Comparison of ENCODE assay signal across 27 cellular contexts in the genomic region with DNA sequence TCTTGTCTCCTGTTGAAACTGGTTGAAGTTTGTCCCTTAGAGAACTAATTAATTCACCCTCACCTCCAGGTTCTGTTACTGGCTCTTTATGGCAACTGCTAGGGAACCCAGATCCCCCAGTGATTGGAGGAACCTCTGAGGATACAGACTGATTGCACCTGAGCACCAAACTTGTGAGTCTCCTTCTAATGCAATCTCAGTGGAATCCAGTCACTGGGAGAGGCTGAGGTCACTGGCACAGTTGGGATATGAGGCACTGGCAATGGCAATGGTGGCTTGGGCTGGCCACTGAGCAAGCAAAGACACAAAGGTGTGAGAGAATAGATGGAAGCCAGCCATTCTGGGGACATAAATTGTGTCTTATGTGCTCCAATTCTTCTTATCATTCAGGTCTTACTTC. TPM values are rescaled to one million over a fixed set of nuclear protein-coding genes. Genes with fewer than 3 reads are reported as not detected.
"Had no signal": no experiment of that assay in that cellular context is flagged by ENCODE, and none has a peak within 500 bp of the region (broad histone marks: within the 10 kb centered on the region; RNA-seq: fewer than 3 reads in every experiment).

No MANE protein-coding gene starts in this region.

- H3K27me3 ChIP-seq: MG63, SJCRH30 had no signal

- H3K36me3 ChIP-seq: cardiac muscle cell, MG63, SJCRH30 had no signal

- H3K4me1 ChIP-seq: SJCRH30 had no signal

- H3K4me3 ChIP-seq: cardiac muscle cell, MG63, SJCRH30, SK-N-MC had no signal

- ATAC-seq: activated CD8-positive, alpha-beta T cell treated with anti-CD3 and anti-CD28 coated beads, Interleukin-2, amount 10 ng/mL, durations not matched to agents 7 days and 5 days; Panc1 had no signal

- H3K27ac ChIP-seq: cardiac muscle cell, SJCRH30, SK-N-MC had no signal

- H3K9me3 ChIP-seq: MG63, SJCRH30 had no signal

- DNase-seq: activated CD4-positive, alpha-beta T cell treated with anti-CD3 and anti-CD28 coated beads, Interleukin-2, amount 10 ng/mL, durations not matched to agents 7 days and 5 days; activated CD4-positive, alpha-beta T cell treated with anti-CD3 and anti-CD28 coated beads, Interleukin-2, amount 50 U/mL, for 48 hours; activated CD8-positive, alpha-beta memory T cell treated with anti-CD3 and anti-CD28 coated beads, Interleukin-2, amount 50 U/mL, for 4 hours; activated CD8-positive, alpha-beta T cell treated with anti-CD3 and anti-CD28 coated beads, Interleukin-2, amount 10 ng/mL, durations not matched to agents 7 days and 5 days; activated gamma-delta T cell treated with Interleukin-2 at 50 U/mL for 16 hours; activated naive CD4-positive, alpha-beta T cell treated with anti-CD3 and anti-CD28 coated beads for 36 hours; activated naive CD8-positive, alpha-beta T cell treated with anti-CD3 and anti-CD28 coated beads, Interleukin-2, amount 50 U/mL, for 24 hours; activated T-cell treated with anti-CD3 and anti-CD28 coated beads for 4 hours; activated T-cell treated with anti-CD3 and anti-CD28 coated beads, Interleukin-2, amount 50 U/mL, for 4 hours; anterior cingulate cortex; Kasumi-1; MG63; NCI-H1092; NCI-H1436 treated with DMSO at 0.1 percent for 48 hours; NCI-H1694 treated with DMSO at 0.1 percent for 48 hours; NCI-H2029; NCI-H345; NCI-H524 treated with DMSO at 0.1 percent for 48 hours; SHP77; T1000 had no signal

- H3K27ac Mint-ChIP-seq: activated CD4-positive, alpha-beta T cell treated with anti-CD3 and anti-CD28 coated beads, Interleukin-2, amount 10 ng/mL, durations not matched to agents 7 days and 5 days; activated CD8-positive, alpha-beta T cell treated with anti-CD3 and anti-CD28 coated beads, Interleukin-2, amount 10 ng/mL, durations not matched to agents 7 days and 5 days; activated naive CD4-positive, alpha-beta T cell treated with anti-CD3 and anti-CD28 coated beads for 36 hours; activated naive CD8-positive, alpha-beta T cell; activated naive CD8-positive, alpha-beta T cell treated with anti-CD3 and anti-CD28 coated beads, Interleukin-2, amount 50 U/mL, for 24 hours; activated T-helper 1 cell treated with anti-CD3 and anti-CD28 coated beads, Interleukin-12 subunit alpha, Interleukin-12 subunit beta, Interleukin-2, Interleukin-4 antibody, amounts not matched to agents 30 ng/mL and 10 ng/mL and 1 ng/mL, durations not matched to agents 14 hours and 24 hours and 36 hours had no signal

- H3K9me3 Mint-ChIP-seq: activated CD4-positive, alpha-beta T cell treated with anti-CD3 and anti-CD28 coated beads, Interleukin-2, amount 10 ng/mL, durations not matched to agents 7 days and 5 days; activated naive CD4-positive, alpha-beta T cell treated with anti-CD3 and anti-CD28 coated beads for 36 hours; activated T-cell treated with anti-CD3 and anti-CD28 coated beads, Interleukin-2, amount 50 U/mL, for 4 hours; activated T-helper 1 cell treated with anti-CD3 and anti-CD28 coated beads, Interleukin-12 subunit alpha, Interleukin-12 subunit beta, Interleukin-2, Interleukin-4 antibody, amounts not matched to agents 30 ng/mL and 10 ng/mL and 1 ng/mL, durations not matched to agents 14 hours and 24 hours and 36 hours; central memory CD8-positive, alpha-beta T cell had no signal

- H3K4me3 Mint-ChIP-seq: activated CD4-positive, alpha-beta T cell treated with anti-CD3 and anti-CD28 coated beads, Interleukin-2, amount 10 ng/mL, durations not matched to agents 7 days and 5 days; activated CD8-positive, alpha-beta T cell treated with anti-CD3 and anti-CD28 coated beads, Interleukin-2, amount 10 ng/mL, durations not matched to agents 7 days and 5 days; activated naive CD4-positive, alpha-beta T cell treated with anti-CD3 and anti-CD28 coated beads for 36 hours; activated naive CD8-positive, alpha-beta T cell; activated naive CD8-positive, alpha-beta T cell treated with anti-CD3 and anti-CD28 coated beads, Interleukin-2, amount 50 U/mL, for 24 hours; activated T-cell treated with anti-CD3 and anti-CD28 coated beads, Interleukin-2, amount 50 U/mL, for 4 hours; activated T-helper 1 cell treated with anti-CD3 and anti-CD28 coated beads, Interleukin-12 subunit alpha, Interleukin-12 subunit beta, Interleukin-2, Interleukin-4 antibody, amounts not matched to agents 30 ng/mL and 10 ng/mL and 1 ng/mL, durations not matched to agents 14 hours and 24 hours and 36 hours; central memory CD8-positive, alpha-beta T cell had no signal

RNA-seq across cellular contexts. Expression of a gene that starts 5.3 kb away (rescaled TPM):
- total RNA-seq: activated CD8-positive, alpha-beta T cell treated with anti-CD3 and anti-CD28 coated beads, Interleukin-2, amount 10 ng/mL, durations not matched to agents 7 days and 5 days; SJCRH30 had no signal
